In the genomic region with DNA sequence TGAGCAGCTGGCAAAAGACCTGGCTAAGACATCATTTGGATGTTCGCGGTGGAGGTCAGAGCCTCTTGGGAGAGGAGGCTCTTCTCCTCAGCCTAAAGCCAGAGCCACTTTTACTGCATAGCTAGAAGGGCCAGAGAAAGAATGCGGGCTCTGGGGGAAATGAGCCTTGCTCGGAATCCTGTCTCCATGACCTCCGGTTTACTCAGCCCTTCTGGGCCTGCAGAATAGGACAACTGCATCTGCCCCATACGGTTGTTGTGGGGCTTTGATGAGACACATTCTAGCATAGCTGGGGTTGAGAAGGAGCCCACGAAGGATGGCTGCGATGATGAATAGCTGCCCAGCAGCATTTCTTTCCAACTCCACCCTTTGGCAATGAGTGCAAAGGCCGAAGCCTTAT, we compare ENCODE assay signal across 18 cellular contexts.
"Had no signal": no experiment of that assay in that cellular context is flagged by ENCODE, and none has a peak within 500 bp of the region (broad histone marks: within the 10 kb centered on the region; RNA-seq: fewer than 3 reads in every experiment).

No MANE protein-coding gene starts in this region.

- H3K4me3 ChIP-seq: esophagus muscularis mucosa, gastrocnemius medialis, left ventricle myocardium inferior, lower lobe of right lung, ovary, right atrium auricular region, sigmoid colon, transverse colon had no signal

- H3K4me1 Mint-ChIP-seq: central memory CD8-positive, alpha-beta T cell; naive thymus-derived CD4-positive, alpha-beta T cell had no signal

- H3K4me3 Mint-ChIP-seq: central memory CD8-positive, alpha-beta T cell; effector memory CD8-positive, alpha-beta T cell; naive thymus-derived CD4-positive, alpha-beta T cell had no signal

- H3K27me3 ChIP-seq: esophagus muscularis mucosa, gastrocnemius medialis, ovary, right atrium auricular region, sigmoid colon, transverse colon had no signal

- ATAC-seq: effector memory CD8-positive, alpha-beta T cell; gastrocnemius medialis; lower lobe of right lung; naive thymus-derived CD4-positive, alpha-beta T cell; stimulated activated naive CD8-positive, alpha-beta T cell treated with anti-CD3 and anti-CD28 coated beads, Interleukin-15, Interleukin-2, amounts not matched to agents 100 U/mL and 50 U/mL, for 24 hours had no signal

- H3K9me3 ChIP-seq: esophagus muscularis mucosa, gastrocnemius medialis, left ventricle myocardium inferior, lower lobe of right lung, ovary, right atrium auricular region, sigmoid colon, transverse colon had no signal

- H3K27ac ChIP-seq: epithelial cell of prostate, esophagus muscularis mucosa, gastrocnemius medialis, left ventricle myocardium inferior, lower lobe of right lung, ovary, right atrium auricular region, sigmoid colon, transverse colon had no signal

- DNase-seq: effector memory CD8-positive, alpha-beta T cell; gastrocnemius medialis; glutamatergic neuron; left ventricle myocardium inferior; lower lobe of right lung; mesenchymal stem cell; midbrain; naive thymus-derived CD4-positive, alpha-beta T cell; sigmoid colon; small intestine; stimulated activated CD4-positive, alpha-beta T cell treated with anti-CD3 and anti-CD28 coated beads, Interleukin-12 subunit alpha, Interleukin-12 subunit beta, amount 100 ng/mL, for 4 hours; stimulated activated naive CD8-positive, alpha-beta T cell treated with anti-CD3 and anti-CD28 coated beads, Interleukin-15, Interleukin-2, amounts not matched to agents 100 U/mL and 50 U/mL, for 24 hours; transverse colon had no signal

- H3K9me3 Mint-ChIP-seq: central memory CD8-positive, alpha-beta T cell; effector memory CD8-positive, alpha-beta T cell; naive thymus-derived CD4-positive, alpha-beta T cell had no signal

- H3K4me1 ChIP-seq: gastrocnemius medialis, left ventricle myocardium inferior, lower lobe of right lung, right atrium auricular region, transverse colon had no signal

- H3K36me3 Mint-ChIP-seq: naive thymus-derived CD4-positive, alpha-beta T cell had no signal

- H3K36me3 ChIP-seq: esophagus muscularis mucosa, gastrocnemius medialis, left ventricle myocardium inferior, lower lobe of right lung, ovary, right atrium auricular region, sigmoid colon, transverse colon had no signal

- H3K27ac Mint-ChIP-seq: effector memory CD8-positive, alpha-beta T cell; naive thymus-derived CD4-positive, alpha-beta T cell had no signal
